Comparison of ENCODE assay signal across 8 cellular contexts in genomic region chr3:190514163-190515153, GRCh38. TPM values are rescaled to one million over a fixed set of nuclear protein-coding genes. Genes with fewer than 3 reads are reported as not detected.
DNase-seq lines count a peak whose midpoint lies in the region; ATAC-seq lines count a peak whose summit lies in the region.

No MANE protein-coding gene starts in this region.

- intact Hi-C loops in dendritic cell treated with granulocyte-macrophage colony-stimulating factor and Interleukin-4, amounts not matched to agents 40 ng/mL and 50 ng/mL, for 4 days (cut with micrococcal nuclease): loop anchor here (1.0 to 10.0 kb wide), 5 partner anchors 50 to 282 kb away; no protein-coding TSS in a partner anchor

- peak overlapping the region; percentile 92 for H3K4me3 Mint-ChIP-seq in dendritic cell treated with granulocyte-macrophage colony-stimulating factor and Interleukin-4, amounts not matched to agents 40 ng/mL and 50 ng/mL, for 4 days

- H3K27ac Mint-ChIP-seq in dendritic cell treated with granulocyte-macrophage colony-stimulating factor and Interleukin-4, amounts not matched to agents 40 ng/mL and 50 ng/mL, for 4 days: peak overlapping the region; percentile 90

- H3K4me3 ChIP-seq in Jurkat, Clone E6-1 (ENCODE audit: low read length): peak overlapping the region; percentile 89

- DNase-seq in NCI-H524 (lab: John Stamatoyannopoulos, UW) (peak; percentile 59 to 71), NCI-H524 treated with DMSO at 0.1 percent for 48 hours (lab: John Stamatoyannopoulos, UW) (no peak), left lobe of liver (ENCODE audit: low spot score) (peak; percentile 58), NCI-H2029 (lab: John Stamatoyannopoulos, UW) (no peak)
- no peak for DNase-seq in Jurkat, Clone E6-1 (ENCODE audit: low read depth, low spot score)
- peak; percentile 21 to 28 for DNase-seq in activated CD4-positive, alpha-beta T cell treated with anti-CD3 and anti-CD28 coated beads for 4 hours
- peak; percentile 33 for DNase-seq in stimulated activated CD4-positive, alpha-beta T cell treated with anti-CD3 and anti-CD28 coated beads, Interleukin-4, amount 100 ng/mL, for 1 hour

- peak; percentile 32 for ATAC-seq in left lobe of liver

- no peaks in the 10 kb centered on the region for H3K27me3 Mint-ChIP-seq in dendritic cell treated with granulocyte-macrophage colony-stimulating factor and Interleukin-4, amounts not matched to agents 40 ng/mL and 50 ng/mL, for 4 days

- no peaks in the 10 kb centered on the region for H3K9me3 Mint-ChIP-seq in dendritic cell treated with granulocyte-macrophage colony-stimulating factor and Interleukin-4, amounts not matched to agents 40 ng/mL and 50 ng/mL, for 4 days

- peaks cover 22% of the 10 kb centered on the region for H3K36me3 Mint-ChIP-seq in dendritic cell treated with granulocyte-macrophage colony-stimulating factor and Interleukin-4, amounts not matched to agents 40 ng/mL and 50 ng/mL, for 4 days (ENCODE audit: low read depth)

- peaks cover 45% of the 10 kb centered on the region for H3K4me1 Mint-ChIP-seq in dendritic cell treated with granulocyte-macrophage colony-stimulating factor and Interleukin-4, amounts not matched to agents 40 ng/mL and 50 ng/mL, for 4 days (ENCODE audit: low read depth)

RNA-seq across cellular contexts. Expression of gene IL1RAP, which starts 0.6 kb away (rescaled TPM):
- polyA plus RNA-seq in Jurkat, Clone E6-1 (2012; ENCODE audit: insufficient read depth, insufficient read length): 3.7 TPM
- total RNA-seq in left lobe of liver: 52.6 TPM

Comparison
In these comparisons a context has a peak if more than half of its experiments do, and no peak if none do; other contexts are left out.
1. DNase-seq: peak in NCI-H524 (2 of 2), activated CD4-positive, alpha-beta T cell treated with anti-CD3 and anti-CD28 coated beads for 4 hours (2 of 2), left lobe of liver (single experiment) and stimulated activated CD4-positive, alpha-beta T cell treated with anti-CD3 and anti-CD28 coated beads, Interleukin-4, amount 100 ng/mL, for 1 hour (single experiment); none in NCI-H524 treated with DMSO at 0.1 percent for 48 hours (single experiment), Jurkat, Clone E6-1 (single experiment) and NCI-H2029 (single experiment).